In genomic region chr2:88451647-88452150, GRCh38 we compare ENCODE assay signal across 9 cellular contexts. TPM values are rescaled to one million over a fixed set of nuclear protein-coding genes. Genes with fewer than 3 reads are reported as not detected.
DNase-seq lines count a peak whose midpoint lies in the region; ATAC-seq and TF ChIP-seq lines count a peak whose summit lies in the region.
"Had no signal": no experiment of that assay in that cellular context is flagged by ENCODE, and none has a peak within 500 bp of the region (broad histone marks: within the 10 kb centered on the region; RNA-seq: fewer than 3 reads in every experiment).

No MANE protein-coding gene starts in this region.

- H3K36me3 ChIP-seq in HUES48 (ENCODE audit: control insufficient read depth, insufficient read depth, low read length) (peaks cover 22% of the 10 kb centered on the region), mesendoderm (ENCODE audit: control insufficient read depth, insufficient read depth, low read length) (no peaks in the 10 kb centered on the region), esophagus squamous epithelium (no peaks in the 10 kb centered on the region)

- H3K9ac ChIP-seq in HUES48 (ENCODE audit: low read depth, low read length) (peak overlapping the region; percentile 20), mesendoderm (ENCODE audit: low read length) (peak overlapping the region; percentile 68)
- H3K9ac ChIP-seq: KMS-11 had no signal

- H3K4me1 ChIP-seq in HUES48 (ENCODE audit: control insufficient read depth, insufficient read depth, low read length) (peaks cover 12% of the 10 kb centered on the region; the same call in 1 of the 2 replicates), mesendoderm (ENCODE audit: control insufficient read depth, low read depth, low read length) (peaks cover 2% of the 10 kb centered on the region), esophagus squamous epithelium (peaks cover 0 to 19% (median 4%) of the 10 kb centered on the region in 3 donors)

- TF ChIP-seq POLR2A in esophagus squamous epithelium (IDR thresholded peaks at IDR 0.05) = no peak

- H3K27me3 ChIP-seq in HUES48 (ENCODE audit: control insufficient read depth, insufficient read depth, low read length) = peaks cover 30% of the 10 kb centered on the region
- peaks cover 2% of the 10 kb centered on the region for H3K27me3 ChIP-seq in mesendoderm (ENCODE audit: insufficient read depth, low read length, poor library complexity)
- peaks cover 15 to 100% (median 27%) of the 10 kb centered on the region in 4 donors for H3K27me3 ChIP-seq in esophagus squamous epithelium

- CTCF ChIA-PET in activated naive CD4-positive, alpha-beta T cell treated with anti-CD3 and anti-CD28 coated beads, Interleukin-2, amount 10 ng/mL, durations not matched to agents 7 days and 5 days (lab: Charles Lee) = no interaction called here

- peak overlapping the region; percentile 80 for H3K56ac ChIP-seq in mesendoderm (ENCODE audit: low read length)

- H2BK120ac ChIP-seq in mesendoderm (ENCODE audit: low read depth, low read length) = no peak overlapping the region

- intact Hi-C loops in esophagus squamous epithelium (cut with DNase I) = loop anchor here (10.0 kb wide), 1 partner anchor 257 kb away; no protein-coding TSS in a partner anchor

- H2BK15ac ChIP-seq in mesendoderm (replicated peaks; ENCODE audit: low read depth) = no peak overlapping the region

- no peaks in the 10 kb centered on the region for H3K9me3 ChIP-seq in HUES48 (ENCODE audit: control insufficient read depth, insufficient read depth, low read length)
- H3K9me3 ChIP-seq in esophagus squamous epithelium = no peaks in the 10 kb centered on the region

- H3K27ac ChIP-seq in HUES48 (ENCODE audit: low read depth, low read length) (no peak overlapping the region), mesendoderm (ENCODE audit: low read depth, low read length) (no peak overlapping the region), esophagus squamous epithelium (no peak overlapping the region)
- H3K27ac ChIP-seq: KMS-11 had no signal

- no peak overlapping the region for H3K27ac Mint-ChIP-seq in activated naive CD4-positive, alpha-beta T cell treated with anti-CD3 and anti-CD28 coated beads, Interleukin-2, amount 10 ng/mL, durations not matched to agents 7 days and 5 days

- peaks cover 16% of the 10 kb centered on the region for H3K79me2 ChIP-seq in mesendoderm (ENCODE audit: control insufficient read depth, insufficient read depth, low read length)

- no peak overlapping the region for H2AK5ac ChIP-seq in mesendoderm (ENCODE audit: low read length)

- H3K9me3 Mint-ChIP-seq in activated naive CD4-positive, alpha-beta T cell treated with anti-CD3 and anti-CD28 coated beads, Interleukin-2, amount 10 ng/mL, durations not matched to agents 7 days and 5 days = no peaks in the 10 kb centered on the region

- peak overlapping the region; percentile 16 for H3K23ac ChIP-seq in mesendoderm (ENCODE audit: low read length)

- no CpG with 5 or more reads among the region's 39 CpGs for WGBS in mesendoderm (ENCODE audit: extremely low coverage, insufficient coverage, low lambda C conversion rate)
- WGBS in esophagus squamous epithelium, 2 donors = 22 to 24% methylated on average over 3 to 6 of the region's 39 CpGs

- DNase-seq in ELF-1 (ENCODE audit: low read depth, low spot score) (peak; percentile 35), mesendoderm (peak; percentile 47), GM20000 (ENCODE audit: low spot score) (no peak), activated gamma-delta T cell (lab: John Stamatoyannopoulos, UW) (no peak), esophagus squamous epithelium (lab: John Stamatoyannopoulos, UW) (no peak)
- peak; percentile 34 for DNase-seq in activated naive CD4-positive, alpha-beta T cell treated with anti-CD3 and anti-CD28 coated beads, Interleukin-2, amount 10 ng/mL, durations not matched to agents 7 days and 5 days

- H4K5ac ChIP-seq in mesendoderm (ENCODE audit: low read length) = no peak overlapping the region

- peaks cover 9% of the 10 kb centered on the region for H3K4me1 Mint-ChIP-seq in activated naive CD4-positive, alpha-beta T cell treated with anti-CD3 and anti-CD28 coated beads, Interleukin-2, amount 10 ng/mL, durations not matched to agents 7 days and 5 days

- H3K4ac ChIP-seq in mesendoderm (ENCODE audit: low read depth, low read length) = no peak overlapping the region

- no peaks in the 10 kb centered on the region for H3K79me1 ChIP-seq in mesendoderm (ENCODE audit: low read length)

- no peak overlapping the region for H4K8ac ChIP-seq in mesendoderm (ENCODE audit: low read depth, low read length)

- H3K4me3 ChIP-seq in HUES48 (ENCODE audit: low read depth, low read length) = peak overlapping the region; percentile 72
- peak overlapping the region; percentile 45 for H3K4me3 ChIP-seq in mesendoderm (ENCODE audit: low read length)
- peak overlapping the region in 2 of 4 donors; percentile 27 to 65 for H3K4me3 ChIP-seq in esophagus squamous epithelium

- H3K18ac ChIP-seq in mesendoderm (ENCODE audit: low read length) = peak overlapping the region; percentile 76

- peak overlapping the region; percentile 55 for H3K4me2 ChIP-seq in mesendoderm (ENCODE audit: low read length)
- H3K4me2 ChIP-seq: KMS-11 had no signal

- H3K27me3 Mint-ChIP-seq in activated naive CD4-positive, alpha-beta T cell treated with anti-CD3 and anti-CD28 coated beads, Interleukin-2, amount 10 ng/mL, durations not matched to agents 7 days and 5 days = peaks cover 67% of the 10 kb centered on the region

- no peak for ATAC-seq in HG03354 (IDR thresholded peaks at IDR 0.05; ENCODE audit: poor library complexity, severe bottlenecking, unreplicated experiment)

- H3K36me3 Mint-ChIP-seq in activated naive CD4-positive, alpha-beta T cell treated with anti-CD3 and anti-CD28 coated beads, Interleukin-2, amount 10 ng/mL, durations not matched to agents 7 days and 5 days = peaks cover 3% of the 10 kb centered on the region

- H2BK5ac ChIP-seq in mesendoderm (ENCODE audit: low read length) = no peak overlapping the region

- H3K4me3 Mint-ChIP-seq in activated naive CD4-positive, alpha-beta T cell treated with anti-CD3 and anti-CD28 coated beads, Interleukin-2, amount 10 ng/mL, durations not matched to agents 7 days and 5 days = peak overlapping the region; percentile 56

- TF ChIP-seq CTCF in GM20000 (IDR thresholded peaks at IDR 0.05; ENCODE audit: extremely low read depth, missing control alignments) = no peak
- TF ChIP-seq CTCF in esophagus squamous epithelium (IDR thresholded peaks at IDR 0.05) = no peak

RNA-seq across cellular contexts. Expression of gene FOXI3, which starts 0.8 kb away (rescaled TPM):
- 2.0 TPM for polyA plus RNA-seq in mesendoderm (2013, experiment 1 of 2)
- polyA plus RNA-seq in mesendoderm (2013, experiment 2 of 2) = 2.1 TPM
- not detected for total RNA-seq in esophagus squamous epithelium

Comparison
In these comparisons a context has a peak if more than half of its experiments do, and no peak if none do; other contexts are left out.
1. DNase-seq: peak in ELF-1 (single experiment), activated naive CD4-positive, alpha-beta T cell treated with anti-CD3 and anti-CD28 coated beads, Interleukin-2, amount 10 ng/mL, durations not matched to agents 7 days and 5 days (single experiment) and mesendoderm (single experiment); none in GM20000 (single experiment), activated gamma-delta T cell (single experiment) and esophagus squamous epithelium (single experiment).